ENCODE assay signal across 8 cellular contexts in genomic region chr1:160046494-160047115, GRCh38. TPM values are rescaled to one million over a fixed set of nuclear protein-coding genes. Genes with fewer than 3 reads are reported as not detected.
A peak's percentile ranks its signal among the peaks of the same experiment; 100 is the strongest.
DNase-seq lines count a peak whose midpoint lies in the region; ATAC-seq and TF ChIP-seq lines count a peak whose summit lies in the region.

No MANE protein-coding gene starts in this region.

- no peaks in the 10 kb centered on the region for H3K4me1 ChIP-seq in colonic mucosa

- intact Hi-C loops in colonic mucosa (cut with DNase I): loop anchor here (5.0 kb wide), 1 partner anchor 36 kb away; the partner anchor contains the start of gene KCNJ9

- no peaks in the 10 kb centered on the region for H3K9me3 ChIP-seq in colonic mucosa

- H3K27me3 Mint-ChIP-seq in stimulated activated naive CD8-positive, alpha-beta T cell treated with anti-CD3 and anti-CD28 coated beads, Interleukin-15, amount 100 ng/mL, for 72 hours: peaks cover 18% of the 10 kb centered on the region

- no peak overlapping the region for H3K27ac ChIP-seq in colonic mucosa

- H3K4me1 Mint-ChIP-seq in stimulated activated naive CD8-positive, alpha-beta T cell treated with anti-CD3 and anti-CD28 coated beads, Interleukin-15, amount 100 ng/mL, for 72 hours: peaks cover 15% of the 10 kb centered on the region

- peak; percentile 79 for DNase-seq in D341Med (ENCODE audit: low spot score)
- peak; percentile 93 for DNase-seq in LHCN-M2 (ENCODE audit: low read depth)
- peak; percentile 77 for DNase-seq in UCSD-AML1 (lab: John Stamatoyannopoulos, UW; ENCODE audit: unreplicated experiment)
- DNase-seq in colonic mucosa: peak; percentile 32
- DNase-seq in left lobe of liver (ENCODE audit: low spot score): no peak
- peak; percentile 46 to 50 for DNase-seq in stimulated activated naive CD8-positive, alpha-beta T cell treated with anti-CD3 and anti-CD28 coated beads, Interleukin-15, amount 100 ng/mL, for 72 hours
- no peak for DNase-seq in activated CD4-positive, CD25-positive, alpha-beta regulatory T cell treated with anti-CD3 and anti-CD28 coated beads, Interleukin-2, amount 50 U/mL, for 72 hours

- no peaks in the 10 kb centered on the region for H3K9me3 Mint-ChIP-seq in stimulated activated naive CD8-positive, alpha-beta T cell treated with anti-CD3 and anti-CD28 coated beads, Interleukin-15, amount 100 ng/mL, for 72 hours

- H3K27ac Mint-ChIP-seq in stimulated activated naive CD8-positive, alpha-beta T cell treated with anti-CD3 and anti-CD28 coated beads, Interleukin-15, amount 100 ng/mL, for 72 hours: peak overlapping the region; percentile 19 to 30

- H3K4me3 Mint-ChIP-seq in stimulated activated naive CD8-positive, alpha-beta T cell treated with anti-CD3 and anti-CD28 coated beads, Interleukin-15, amount 100 ng/mL, for 72 hours: peak overlapping the region; percentile 65 to 70

- no peak overlapping the region for H3K4me3 ChIP-seq in colonic mucosa

- TF ChIP-seq CTCF in colonic mucosa (IDR thresholded peaks at IDR 0.05): peak; percentile 61

- no peaks in the 10 kb centered on the region for H3K36me3 ChIP-seq in colonic mucosa

- H3K9ac ChIP-seq in colonic mucosa (ENCODE audit: low read depth in 2 of 2, low read length in 2 of 2): peak overlapping the region in 1 of 2 donors; percentile 26

- no peaks in the 10 kb centered on the region for H3K27me3 ChIP-seq in colonic mucosa

- ATAC-seq in GM19463 (IDR thresholded peaks at IDR 0.05; ENCODE audit: unreplicated experiment): peak; percentile 80
- peak; percentile 85 for ATAC-seq in left lobe of liver
- ATAC-seq in stimulated activated naive CD8-positive, alpha-beta T cell treated with anti-CD3 and anti-CD28 coated beads, Interleukin-15, amount 100 ng/mL, for 72 hours: peak; percentile 84

RNA-seq across cellular contexts. Expression of gene PIGM, which starts 14.8 kb away (rescaled TPM):
- total RNA-seq in LHCN-M2 (2014; rRNA removed) (4.3 and 5.4 TPM in 2 replicates), colonic mucosa (1 to 10 TPM; 4.0 to 6.2 TPM), left lobe of liver (3.4 TPM)
- 2.7 TPM for polyA plus RNA-seq in LHCN-M2 (2012)

RNA-seq across cellular contexts. Expression of gene KCNJ10, which starts 23.4 kb away (rescaled TPM):
- total RNA-seq in LHCN-M2 (2014; rRNA removed) (not detected in 2 replicates), colonic mucosa (under 1 TPM in 1 of 2 donors, not detected in 1; 0.29 TPM), left lobe of liver (0.28 TPM)
- 0.04 TPM for polyA plus RNA-seq in LHCN-M2 (2012)

RNA-seq across cellular contexts. Expression of gene KCNJ9, which starts 34.7 kb away (rescaled TPM):
- total RNA-seq in LHCN-M2 (2014; rRNA removed): not detected in 2 replicates
- not detected for polyA plus RNA-seq in LHCN-M2 (2012)
- under 1 TPM; 0.11 to 0.30 TPM for total RNA-seq in colonic mucosa
- total RNA-seq in left lobe of liver: not detected

RNA-seq across cellular contexts. Expression of gene IGSF8, which starts 51.8 kb away (rescaled TPM):
- 21.7 and 22.2 TPM in 2 replicates for total RNA-seq in LHCN-M2 (2014; rRNA removed)
- polyA plus RNA-seq in LHCN-M2 (2012): 14.5 TPM
- 10 to 100 TPM; 53.6 to 60.2 TPM for total RNA-seq in colonic mucosa
- total RNA-seq in left lobe of liver: 54.5 TPM

Comparison
In these comparisons a context has a peak if more than half of its experiments do, and no peak if none do; other contexts are left out.
1. DNase-seq: peak in D341Med (single experiment), LHCN-M2 (single experiment), UCSD-AML1 (single experiment), colonic mucosa (single experiment) and stimulated activated naive CD8-positive, alpha-beta T cell treated with anti-CD3 and anti-CD28 coated beads, Interleukin-15, amount 100 ng/mL, for 72 hours (2 of 2); none in left lobe of liver (single experiment) and activated CD4-positive, CD25-positive, alpha-beta regulatory T cell treated with anti-CD3 and anti-CD28 coated beads, Interleukin-2, amount 50 U/mL, for 72 hours (single experiment).
2. Peak in every context shown above with its lines, with median percentiles within 50 percentile points of each other: ATAC-seq.